Comparison of ENCODE assay signal across 1 cellular context in genomic region chr6:71099649-71100048, GRCh38.
"Had no signal": no experiment of that assay in that cellular context is flagged by ENCODE, and none has a peak within 500 bp of the region (broad histone marks: within the 10 kb centered on the region; RNA-seq: fewer than 3 reads in every experiment).

No MANE protein-coding gene starts in this region.

- ATAC-seq: GM12878 had no signal

- H3K4me3 ChIP-seq: GM12878 had no signal
